ENCODE assay signal across 8 cellular contexts in genomic region chr17:75487351-75488070, GRCh38. TPM values are rescaled to one million over a fixed set of nuclear protein-coding genes. Genes with fewer than 3 reads are reported as not detected.
A peak's percentile ranks its signal among the peaks of the same experiment; 100 is the strongest.
DNase-seq lines count a peak whose midpoint lies in the region; ATAC-seq and TF ChIP-seq lines count a peak whose summit lies in the region.

No MANE protein-coding gene starts in this region.

- in situ Hi-C loops in transverse colon (cut with MboI; ENCODE audit: low pct_ligation_motif_present in 1 of 4, low pct_unique_long_range_greater_than_20kb in 1 of 4, low sequenced_read_pairs in 3 of 4), result no loop called here

- peaks cover 21% of the 10 kb centered on the region for H3K4me1 ChIP-seq in CD4-positive, alpha-beta memory T cell (ENCODE audit: insufficient read depth, low read length)
- H3K4me1 ChIP-seq in ascending aorta (peaks cover 0 to 7% of the 10 kb centered on the region in 2 donors), transverse colon (peaks cover 0 to 29% (median 12%) of the 10 kb centered on the region in 4 donors)

- peaks cover 17 to 30% (median 26%) of the 10 kb centered on the region in 4 donors for H3K4me1 Mint-ChIP-seq in CD4-positive, alpha-beta memory T cell
- peaks cover 29 to 34% (median 31%) of the 10 kb centered on the region in 3 donors for H3K4me1 Mint-ChIP-seq in naive B cell

- CTCF ChIA-PET in CD4-positive, alpha-beta memory T cell (lab: Charles Lee; ENCODE audit: partially characterized antibody), result interaction anchor here (0.8 to 2.9 kb wide), 6 partner anchors 15 to 64 kb away, joined by 3 to 17 read pairs (median 4); partner anchors contain the start of genes TMEM94 and TSEN54

- no peaks in the 10 kb centered on the region for H3K9me3 Mint-ChIP-seq in CD4-positive, alpha-beta memory T cell
- H3K9me3 Mint-ChIP-seq in naive B cell, result no peaks in the 10 kb centered on the region

- H3K36me3 Mint-ChIP-seq in CD4-positive, alpha-beta memory T cell, result peaks cover 12 to 27% of the 10 kb centered on the region in 2 donors
- no peaks in the 10 kb centered on the region for H3K36me3 Mint-ChIP-seq in naive B cell

- peak overlapping the region in 1 of 2 donors; percentile 38 for H3K4me3 ChIP-seq in CD4-positive, alpha-beta memory T cell (ENCODE audit: low read length in 2 of 2)
- H3K4me3 ChIP-seq in ascending aorta, result no peak overlapping the region
- H3K4me3 ChIP-seq in transverse colon, result no peak overlapping the region

- no peak for TF ChIP-seq EP300 in transverse colon (IDR thresholded peaks at IDR 0.05; ENCODE audit: low read depth)

- no peak for TF ChIP-seq CTCF in ascending aorta (IDR thresholded peaks at IDR 0.05)
- TF ChIP-seq CTCF in transverse colon (IDR thresholded peaks at IDR 0.05), result no peak

- H3K4me3 Mint-ChIP-seq in CD4-positive, alpha-beta memory T cell, result peak overlapping the region; percentile 50 to 88 (median 73)
- H3K4me3 Mint-ChIP-seq in naive B cell, result peak overlapping the region in 7 of 8 donors; percentile 65 to 89 (median 84)

- no peak for TF ChIP-seq POLR2A in transverse colon (IDR thresholded peaks at IDR 0.05)

- peak overlapping the region; percentile 22 for H3K27ac ChIP-seq in CD4-positive, alpha-beta memory T cell (ENCODE audit: low read depth, low read length)
- H3K27ac ChIP-seq in ascending aorta, result peak overlapping the region; percentile 27 to 34
- peak overlapping the region in 3 of 4 donors; percentile 27 to 64 (median 55) for H3K27ac ChIP-seq in transverse colon

- peak overlapping the region; percentile 84 to 99 (median 94) for H3K27ac Mint-ChIP-seq in CD4-positive, alpha-beta memory T cell
- H3K27ac Mint-ChIP-seq in naive B cell, result peak overlapping the region; percentile 77 to 96 (median 86)

- H3K27me3 Mint-ChIP-seq in CD4-positive, alpha-beta memory T cell, result no peaks in the 10 kb centered on the region
- H3K27me3 Mint-ChIP-seq in naive B cell, result no peaks in the 10 kb centered on the region

- peak; percentile 37 to 52 (median 47) for DNase-seq in CD4-positive, alpha-beta memory T cell
- DNase-seq in SIG-M5 (lab: John Stamatoyannopoulos, UW), result peak; percentile 67
- DNase-seq in ascending aorta (ENCODE audit: low spot score in 2 of 2), result no peak
- peak; percentile 33 for DNase-seq in naive B cell
- DNase-seq in transverse colon, result peak; percentile 59
- DNase-seq in HT-29 (ENCODE audit: low spot score), result no peak

- POLR2A ChIA-PET in CD4-positive, alpha-beta memory T cell (lab: Charles Lee; ENCODE audit: partially characterized antibody), result interaction anchor here (0.8 to 2.5 kb wide), 6 partner anchors 24 to 101 kb away, joined by 4 to 25 read pairs (median 6); partner anchors contain the start of genes LLGL2, TMEM94 and TSEN54

- ATAC-seq in naive B cell (ENCODE audit: low read depth in 2 of 2) (peak; percentile 84 to 85), GM18511 (IDR thresholded peaks at IDR 0.05; ENCODE audit: unreplicated experiment) (no peak), HG02610 (IDR thresholded peaks at IDR 0.05; ENCODE audit: unreplicated experiment) (no peak)

- H3K9me3 ChIP-seq in CD4-positive, alpha-beta memory T cell (ENCODE audit: control insufficient read depth in 1 of 2, low read length in 2 of 2), result no peaks in the 10 kb centered on the region
- H3K9me3 ChIP-seq in ascending aorta (no peaks in the 10 kb centered on the region), transverse colon (no peaks in the 10 kb centered on the region)

- no peaks in the 10 kb centered on the region for H3K27me3 ChIP-seq in CD4-positive, alpha-beta memory T cell (ENCODE audit: insufficient read depth, low read length)
- H3K27me3 ChIP-seq in ascending aorta (no peaks in the 10 kb centered on the region), transverse colon (no peaks in the 10 kb centered on the region)

- H3K36me3 ChIP-seq in CD4-positive, alpha-beta memory T cell (ENCODE audit: insufficient read depth, low read length), result peaks cover 2% of the 10 kb centered on the region
- H3K36me3 ChIP-seq in ascending aorta (peaks cover 16 to 19% of the 10 kb centered on the region in 2 donors), transverse colon (peaks cover 0 to 4% (median 0%) of the 10 kb centered on the region in 4 donors)

- 64 to 67% methylated on average over 6 to 12 of the region's 12 CpGs for WGBS in transverse colon (ENCODE audit: low coverage in 1 of 2), 2 donors

- intact Hi-C loops in CD4-positive, alpha-beta memory T cell (cut with micrococcal nuclease), result no loop called here
- intact Hi-C loops in ascending aorta (cut with DNase I) (no loop called here), transverse colon (cut with DNase I; ENCODE audit: low total_unique reads) (no loop called here)

RNA-seq across cellular contexts. Expression of gene CASKIN2, which starts 27.8 kb away (rescaled TPM):
- total RNA-seq in CD4-positive, alpha-beta memory T cell, result under 1 TPM; 0.32 to 0.53 TPM
- not detected for polyA plus RNA-seq in CD4-positive, alpha-beta memory T cell
- total RNA-seq in ascending aorta (112 TPM), transverse colon (100 to 1,000 TPM in 1 of 4 donors, 10 to 100 TPM in 3; 16.5 to 128 (median 24.8) TPM)
- polyA plus RNA-seq in naive B cell (ENCODE audit: low read depth in 6 of 6), result under 1 TPM in 1 of 6 donors, not detected in 5; 0.29 TPM
- total RNA-seq in HT-29 (2014; rRNA removed; shearing (Covaris generic)), result 12.3 and 13.6 TPM in 2 replicates

RNA-seq across cellular contexts. Expression of gene TSEN54, which starts 28.8 kb away (rescaled TPM):
- total RNA-seq in CD4-positive, alpha-beta memory T cell, result 10 to 100 TPM; 45.7 to 49.3 TPM
- 100 to 1,000 TPM in 1 of 2 donors, 10 to 100 TPM in 1; 80.3 to 110 TPM for polyA plus RNA-seq in CD4-positive, alpha-beta memory T cell
- total RNA-seq in ascending aorta (92.7 TPM), transverse colon (100 to 1,000 TPM in 1 of 4 donors, 10 to 100 TPM in 3; 36.6 to 105 (median 61.2) TPM)
- polyA plus RNA-seq in naive B cell (ENCODE audit: low read depth in 6 of 6), result 10 to 100 TPM; 18.3 to 42.3 (median 23.7) TPM
- total RNA-seq in HT-29 (2014; rRNA removed; shearing (Covaris generic)), result 108 and 134 TPM in 2 replicates

RNA-seq across cellular contexts. Expression of gene TMEM94, which starts 31.1 kb away (rescaled TPM):
- 100 to 1,000 TPM; 109 TPM for total RNA-seq in CD4-positive, alpha-beta memory T cell
- polyA plus RNA-seq in CD4-positive, alpha-beta memory T cell, result 10 to 100 TPM in 1 of 2 donors, 1 to 10 TPM in 1; 3.9 to 18.0 TPM
- total RNA-seq in ascending aorta (125 TPM), transverse colon (100 to 1,000 TPM; 128 to 708 (median 280) TPM)
- polyA plus RNA-seq in naive B cell (ENCODE audit: low read depth in 6 of 6), result 10 to 100 TPM in 2 of 6 donors, 1 to 10 TPM in 4; 6.3 to 25.9 (median 9.0) TPM
- total RNA-seq in HT-29 (2014; rRNA removed; shearing (Covaris generic)), result 34.9 and 50.5 TPM in 2 replicates

RNA-seq across cellular contexts. Expression of gene LLGL2, which starts 38.0 kb away (rescaled TPM):
- 10 to 100 TPM; 40.1 to 43.6 TPM for total RNA-seq in CD4-positive, alpha-beta memory T cell
- polyA plus RNA-seq in CD4-positive, alpha-beta memory T cell, result 10 to 100 TPM; 19.3 to 24.4 TPM
- 41.8 TPM for total RNA-seq in ascending aorta
- polyA plus RNA-seq in naive B cell (ENCODE audit: low read depth in 6 of 6), result 10 to 100 TPM in 3 of 6 donors, 1 to 10 TPM in 3; 6.1 to 14.4 (median 10.4) TPM
- total RNA-seq in transverse colon, result 1,000 to 10,000 TPM in 1 of 4 donors, 100 to 1,000 TPM in 3; 326 to 1,573 (median 641) TPM
- 162 and 184 TPM in 2 replicates for total RNA-seq in HT-29 (2014; rRNA removed; shearing (Covaris generic))

Comparison
In these comparisons a context has a peak if more than half of its experiments do, and no peak if none do; other contexts are left out.
1. DNase-seq: peak in CD4-positive, alpha-beta memory T cell (5 of 5), SIG-M5 (single experiment), naive B cell (single experiment) and transverse colon (single experiment); none in ascending aorta (0 of 2) and HT-29 (single experiment).
2. ATAC-seq: peak in naive B cell (2 of 2); none in GM18511 (single experiment) and HG02610 (single experiment).
3. Peak in every context shown above with its lines, with median percentiles within 50 percentile points of each other: H3K27ac ChIP-seq.